ENCODE assay signal across 10 cellular contexts in genomic region chr3:117898722-117899121, GRCh38.
DNase-seq lines count a peak whose midpoint lies in the region; ATAC-seq, FAIRE-seq and TF ChIP-seq lines count a peak whose summit lies in the region.
"Had no signal": no experiment of that assay in that cellular context is flagged by ENCODE, and none has a peak within 500 bp of the region (broad histone marks: within the 10 kb centered on the region; RNA-seq: fewer than 3 reads in every experiment).

No MANE protein-coding gene starts in this region.

- no peaks in the 10 kb centered on the region for H3K27me3 ChIP-seq in Panc1 (ENCODE audit: control insufficient read depth, insufficient read depth, low read length)
- no peaks in the 10 kb centered on the region for H3K27me3 ChIP-seq in liver (ENCODE audit: control insufficient read depth in 4 of 4, insufficient read depth in 4 of 4, low read length in 3 of 4)
- no peaks in the 10 kb centered on the region for H3K27me3 ChIP-seq in tibial nerve

- no peak for TF ChIP-seq POLR2A in tibial nerve (IDR thresholded peaks at IDR 0.05)
- TF ChIP-seq POLR2A in GM12891 (IDR thresholded peaks at IDR 0.05; ENCODE audit: low read depth, low read length), result no peak

- H3K4me1 ChIP-seq in Panc1 (ENCODE audit: control insufficient read depth, insufficient read depth, low read length) (no peaks in the 10 kb centered on the region), liver (ENCODE audit: control insufficient read depth in 4 of 4, insufficient read depth in 4 of 4, low read length in 3 of 4) (no peaks in the 10 kb centered on the region), tibial nerve (no peaks in the 10 kb centered on the region)

- H3K27ac ChIP-seq in Panc1 (ENCODE audit: low read length) (no peak overlapping the region), liver (ENCODE audit: low read depth in 1 of 2, low read length in 2 of 2) (no peak overlapping the region), tibial nerve (no peak overlapping the region)

- TF ChIP-seq CTCF in GM12873 (IDR thresholded peaks at IDR 0.05; ENCODE audit: insufficient read depth, low read depth, low read length, missing control alignments) (peak; percentile 55), Panc1 (IDR thresholded peaks at IDR 0.05) (peak; percentile 39; the same call in 1 of the 2 replicates), liver (IDR thresholded peaks at IDR 0.05; ENCODE audit: low read depth, low read length, missing input control) (peak; percentile 30), tibial nerve (IDR thresholded peaks at IDR 0.05) (no peak)

- no peak for FAIRE-seq in GM12891 (lab: Jason Lieb, UNC)

- H3K4me3 ChIP-seq in Panc1 (ENCODE audit: low read depth in 2 of 2, low read length in 2 of 2) (no peak overlapping the region), liver (ENCODE audit: low read depth in 1 of 3, low read length in 3 of 3) (no peak overlapping the region), tibial nerve (no peak overlapping the region)

- 55% methylated on average over 4 of the region's 4 CpGs for WGBS in liver
- WGBS in tibial nerve, 2 donors, result 59 to 63% methylated on average over 4 of the region's 4 CpGs

- DNase-seq in Panc1 (ENCODE audit: low read depth, low spot score) (peak; percentile 2), anterior cingulate cortex (lab: John Stamatoyannopoulos, UW) (no peak), SK-N-DZ (ENCODE audit: low spot score) (no peak), tibial nerve (ENCODE audit: low spot score in 2 of 2) (no peak), GM12891 (ENCODE audit: insufficient read length, low spot score) (no peak)
- DNase-seq: SHP77 treated with DMSO at 0.1 percent for 48 hours had no signal

- no peaks in the 10 kb centered on the region for H3K36me3 ChIP-seq in Panc1 (ENCODE audit: control insufficient read depth, insufficient read depth, low read length)
- no peaks in the 10 kb centered on the region for H3K36me3 ChIP-seq in liver (ENCODE audit: control insufficient read depth in 4 of 4, insufficient read depth in 3 of 4, low read depth in 1 of 4, low read length in 3 of 4)
- H3K36me3 ChIP-seq in tibial nerve, result no peaks in the 10 kb centered on the region

- peak; percentile 57 for ATAC-seq in HG02763 (IDR thresholded peaks at IDR 0.05; ENCODE audit: unreplicated experiment)
- no peak for ATAC-seq in Panc1
- ATAC-seq: natural killer cell treated with Interleukin-12 subunit alpha and Interleukin-12 subunit beta and Interleukin-15 and Interleukin-18, amount 100 ng/mL, for 72 hours had no signal

- no TSS peak for BruUV-seq in Panc1 (replicated peaks; lab: Mats Ljungman, UMichigan)

- in situ Hi-C loops in Panc1 (cut with HindIII; ENCODE audit: low pct_unique_long_range_greater_than_20kb, low sequenced_read_pairs), result no loop called here

- H3K9ac ChIP-seq in liver (ENCODE audit: low read depth in 1 of 2, low read length in 2 of 2), result no peak overlapping the region

- CTCF ChIA-PET in Panc1 (lab: Charles Lee), result no interaction called here

- intact Hi-C loops in Panc1 (cut with micrococcal nuclease; ENCODE audit: unreplicated experiment), result no loop called here

- POLR2A ChIA-PET in Panc1 (lab: Charles Lee), result no interaction called here

- no peak for TF ChIP-seq RAD21 in liver (IDR thresholded peaks at IDR 0.05)

- H3K9me3 ChIP-seq in Panc1 (ENCODE audit: control insufficient read depth, insufficient read depth, low read depth, low read length) (no peaks in the 10 kb centered on the region), liver (ENCODE audit: control insufficient read depth in 4 of 4, low read length in 3 of 4) (peaks cover 0 to 4% (median 1%) of the 10 kb centered on the region in 4 donors), tibial nerve (peaks cover 0 to 12% (median 3%) of the 10 kb centered on the region in 4 donors)

- TF ChIP-seq EP300 in tibial nerve (IDR thresholded peaks at IDR 0.05), result no peak

TF ChIP-seq in liver, 16 proteins besides CTCF, POLR2A, EP300 and RAD21 (continues in another document):
- no peak for TF ChIP-seq HNF4A (conservative IDR thresholded peaks at IDR 0.05)
- TF ChIP-seq HNF4G (IDR thresholded peaks at IDR 0.05), result no peak
- TF ChIP-seq FOXA2 (IDR thresholded peaks at IDR 0.05), result no peak
- TF ChIP-seq, protein P1, sequence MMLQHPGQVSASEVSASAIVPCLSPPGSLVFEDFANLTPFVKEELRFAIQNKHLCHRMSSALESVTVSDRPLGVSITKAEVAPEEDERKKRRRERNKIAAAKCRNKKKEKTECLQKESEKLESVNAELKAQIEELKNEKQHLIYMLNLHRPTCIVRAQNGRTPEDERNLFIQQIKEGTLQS (IDR thresholded peaks at IDR 0.05), result no peak
- no peak for TF ChIP-seq JUND (IDR thresholded peaks at IDR 0.05)
- no peak for TF ChIP-seq YY1 (IDR thresholded peaks at IDR 0.05)
- TF ChIP-seq, protein P2, sequence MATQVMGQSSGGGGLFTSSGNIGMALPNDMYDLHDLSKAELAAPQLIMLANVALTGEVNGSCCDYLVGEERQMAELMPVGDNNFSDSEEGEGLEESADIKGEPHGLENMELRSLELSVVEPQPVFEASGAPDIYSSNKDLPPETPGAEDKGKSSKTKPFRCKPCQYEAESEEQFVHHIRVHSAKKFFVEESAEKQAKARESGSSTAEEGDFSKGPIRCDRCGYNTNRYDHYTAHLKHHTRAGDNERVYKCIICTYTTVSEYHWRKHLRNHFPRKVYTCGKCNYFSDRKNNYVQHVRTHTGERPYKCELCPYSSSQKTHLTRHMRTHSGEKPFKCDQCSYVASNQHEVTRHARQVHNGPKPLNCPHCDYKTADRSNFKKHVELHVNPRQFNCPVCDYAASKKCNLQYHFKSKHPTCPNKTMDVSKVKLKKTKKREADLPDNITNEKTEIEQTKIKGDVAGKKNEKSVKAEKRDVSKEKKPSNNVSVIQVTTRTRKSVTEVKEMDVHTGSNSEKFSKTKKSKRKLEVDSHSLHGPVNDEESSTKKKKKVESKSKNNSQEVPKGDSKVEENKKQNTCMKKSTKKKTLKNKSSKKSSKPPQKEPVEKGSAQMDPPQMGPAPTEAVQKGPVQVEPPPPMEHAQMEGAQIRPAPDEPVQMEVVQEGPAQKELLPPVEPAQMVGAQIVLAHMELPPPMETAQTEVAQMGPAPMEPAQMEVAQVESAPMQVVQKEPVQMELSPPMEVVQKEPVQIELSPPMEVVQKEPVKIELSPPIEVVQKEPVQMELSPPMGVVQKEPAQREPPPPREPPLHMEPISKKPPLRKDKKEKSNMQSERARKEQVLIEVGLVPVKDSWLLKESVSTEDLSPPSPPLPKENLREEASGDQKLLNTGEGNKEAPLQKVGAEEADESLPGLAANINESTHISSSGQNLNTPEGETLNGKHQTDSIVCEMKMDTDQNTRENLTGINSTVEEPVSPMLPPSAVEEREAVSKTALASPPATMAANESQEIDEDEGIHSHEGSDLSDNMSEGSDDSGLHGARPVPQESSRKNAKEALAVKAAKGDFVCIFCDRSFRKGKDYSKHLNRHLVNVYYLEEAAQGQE (IDR thresholded peaks at IDR 0.05), result no peak
- TF ChIP-seq GABPA (IDR thresholded peaks at IDR 0.05 in 1 of 2, conservative IDR thresholded peaks at IDR 0.05 in 1 of 2), result no peak

TF ChIP-seq in GM12891, 5 proteins besides CTCF, POLR2A, EP300 and RAD21:
- TF ChIP-seq SPI1 (IDR thresholded peaks at IDR 0.05; ENCODE audit: low read depth, low read length), result no peak
- no peak for TF ChIP-seq PAX5 (IDR thresholded peaks at IDR 0.05; ENCODE audit: insufficient read depth, low read length, severe bottlenecking)
- TF ChIP-seq TAF1 (IDR thresholded peaks at IDR 0.05; ENCODE audit: low read depth, low read length), result no peak
- TF ChIP-seq POU2F2 (IDR thresholded peaks at IDR 0.05; ENCODE audit: low read depth, low read length), result no peak

Comparison
In these comparisons a context has a peak if more than half of its experiments do, and no peak if none do; other contexts are left out.
1. CTCF ChIP-seq: peak in GM12873 (single experiment), Panc1 (single experiment) and liver (single experiment); none in tibial nerve (0 of 5).